8 cellular contexts compared by ENCODE assay signal in the genomic region with DNA sequence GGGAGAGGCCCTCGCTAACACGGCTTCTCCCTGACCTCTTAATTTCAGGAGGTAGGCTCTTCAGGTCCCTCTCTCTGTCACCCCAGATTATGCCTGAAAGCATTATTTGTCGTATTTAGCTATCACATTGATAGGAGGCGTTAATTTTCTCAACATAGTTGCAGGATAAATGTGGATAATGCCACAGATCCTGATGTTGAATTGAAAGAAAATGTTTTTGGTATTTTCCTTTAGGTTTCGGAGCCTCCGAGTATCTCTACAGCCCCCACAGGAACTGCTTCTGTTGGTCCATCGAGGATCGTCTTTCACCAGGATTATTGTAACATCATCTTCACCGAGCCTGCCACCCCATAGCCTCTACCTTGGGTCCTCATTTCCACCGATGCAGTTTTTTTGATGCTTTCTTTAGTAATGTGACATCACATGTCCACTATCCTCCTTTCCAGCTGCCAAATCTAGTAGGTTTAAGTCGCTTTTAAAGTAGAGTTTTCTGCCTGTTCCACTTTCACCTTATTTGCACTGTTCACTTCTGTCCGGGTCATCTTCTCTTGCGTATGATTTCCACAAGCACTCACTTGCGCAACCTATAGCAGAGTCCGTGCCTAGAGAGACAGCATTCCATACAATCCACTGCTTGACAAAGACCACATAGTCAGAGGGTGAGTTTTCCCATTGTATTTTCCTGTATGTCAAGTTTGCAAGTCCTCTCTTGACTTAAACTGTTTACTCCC. TPM values are rescaled to one million over a fixed set of nuclear protein-coding genes. Genes with fewer than 3 reads are reported as not detected.
DNase-seq lines count a peak whose midpoint lies in the region; ATAC-seq, FAIRE-seq and TF ChIP-seq lines count a peak whose summit lies in the region.

No MANE protein-coding gene starts in this region.

- peak overlapping the region; percentile 93 for H3K4me3 Mint-ChIP-seq in endothelial cell (ENCODE audit: unreplicated experiment)
- peak overlapping the region; percentile 83 to 96 (median 92) for H3K4me3 Mint-ChIP-seq in naive B cell

- intact Hi-C loops in posterior vena cava (cut with DNase I): no loop called here

- H3K9me3 Mint-ChIP-seq in endothelial cell (ENCODE audit: unreplicated experiment) (no peaks in the 10 kb centered on the region), naive B cell (peaks cover 0 to 10% (median 3%) of the 10 kb centered on the region in 7 donors)

- peaks cover 10% of the 10 kb centered on the region for H3K4me1 ChIP-seq in SJSA1 (replicated peaks)

- H3K27me3 ChIP-seq in SJSA1 (replicated peaks): peaks cover 6% of the 10 kb centered on the region; the same call in 1 of the 2 replicates

- H3K27me3 Mint-ChIP-seq in endothelial cell (ENCODE audit: unreplicated experiment): peaks cover 12% of the 10 kb centered on the region
- peaks cover 0 to 18% (median 16%) of the 10 kb centered on the region in 3 donors for H3K27me3 Mint-ChIP-seq in naive B cell

- H3K4me1 Mint-ChIP-seq in endothelial cell (ENCODE audit: unreplicated experiment) (peaks cover 25% of the 10 kb centered on the region), naive B cell (peaks cover 19 to 29% (median 20%) of the 10 kb centered on the region in 3 donors)

- H3K4me3 ChIP-seq in AG09309 (ENCODE audit: control insufficient read depth, low read depth, low read length) (peak overlapping the region; percentile 76), SJSA1 (peak overlapping the region; percentile 90)

- peak overlapping the region; percentile 85 for H3K27ac ChIP-seq in SJSA1

- peak in 1 of 2 donors; percentile 3 for ATAC-seq in naive B cell (ENCODE audit: low read depth in 2 of 2)
- ATAC-seq in HG02571 (IDR thresholded peaks at IDR 0.05; ENCODE audit: unreplicated experiment): no peak

- DNase-seq in AG09309 (ENCODE audit: low read depth): peak; percentile 75
- no peak for DNase-seq in GM19239 (ENCODE audit: insufficient read length, low spot score)
- peak; percentile 64 to 79 for DNase-seq in SJSA1 (ENCODE audit: low read depth in 1 of 2, low spot score in 2 of 2)
- DNase-seq in endothelial cell (ENCODE audit: low spot score): peak; percentile 9
- no peak for DNase-seq in naive B cell
- no peak for DNase-seq in COR-L47 (lab: John Stamatoyannopoulos, UW)
- no peak for DNase-seq in posterior vena cava (ENCODE audit: low spot score)

- peaks cover 38% of the 10 kb centered on the region for H3K36me3 ChIP-seq in SJSA1

- peak; percentile 74 for FAIRE-seq in GM19239 (lab: Jason Lieb, UNC)

- TF ChIP-seq CTCF in AG09309 (IDR thresholded peaks at IDR 0.05; ENCODE audit: control insufficient read depth, insufficient read depth, low read depth, low read length, missing control alignments) (no peak), endothelial cell (IDR thresholded peaks at IDR 0.05; ENCODE audit: unreplicated experiment) (no peak)

- H3K9me3 ChIP-seq in SJSA1 (replicated peaks): no peaks in the 10 kb centered on the region

- H3K36me3 Mint-ChIP-seq in endothelial cell (ENCODE audit: low read depth, unreplicated experiment) (peaks cover 17% of the 10 kb centered on the region), naive B cell (peaks cover 0 to 18% of the 10 kb centered on the region in 2 donors)

- peak overlapping the region; percentile 84 for H3K27ac Mint-ChIP-seq in endothelial cell (ENCODE audit: unreplicated experiment)
- H3K27ac Mint-ChIP-seq in naive B cell: peak overlapping the region; percentile 75 to 95 (median 90)

RNA-seq across cellular contexts. Expression of a gene that starts 0.7 kb away (rescaled TPM):
- total RNA-seq in SJSA1 (2014; rRNA removed; shearing (Covaris generic)): 25.9 and 33.4 TPM in 2 replicates
- total RNA-seq in endothelial cell (ENCODE audit: unreplicated experiment) (8.8 TPM), posterior vena cava (1 to 10 TPM; 2.1 to 2.8 TPM)
- 1 to 10 TPM; 5.3 to 8.1 (median 5.9) TPM for polyA plus RNA-seq in naive B cell (ENCODE audit: low read depth in 6 of 6)

RNA-seq across cellular contexts. Expression of a gene that starts 55.0 kb away (rescaled TPM):
- total RNA-seq in SJSA1 (2014; rRNA removed; shearing (Covaris generic)): 11.1 and 15.2 TPM in 2 replicates
- total RNA-seq in endothelial cell (ENCODE audit: unreplicated experiment) (16.7 TPM), posterior vena cava (10 to 100 TPM; 20.7 to 35.2 TPM)
- polyA plus RNA-seq in naive B cell (ENCODE audit: low read depth in 6 of 6): 1 to 10 TPM in 1 of 6 donors, under 1 TPM in 5; 0.41 to 1.8 (median 0.61) TPM

Comparison
In these comparisons a context has a peak if more than half of its experiments do, and no peak if none do; other contexts are left out.
1. DNase-seq: peak in AG09309 (single experiment), SJSA1 (2 of 2) and endothelial cell (single experiment); none in GM19239 (single experiment), naive B cell (single experiment), COR-L47 (single experiment) and posterior vena cava (single experiment).